Comparison of ENCODE assay signal across 22 cellular contexts in genomic region chr10:129655679-129656031, GRCh38.
"Had no signal": no experiment of that assay in that cellular context is flagged by ENCODE, and none has a peak within 500 bp of the region (broad histone marks: within the 10 kb centered on the region; RNA-seq: fewer than 3 reads in every experiment).

No MANE protein-coding gene starts in this region.

- H3K9ac ChIP-seq: KMS-11 had no signal

- H3K9me3 ChIP-seq: SJSA1 had no signal

- H3K36me3 ChIP-seq: SJSA1 had no signal

- H3K4me2 ChIP-seq: KMS-11 had no signal

- H3K27ac ChIP-seq: HL-60, KMS-11, SJSA1, SK-N-MC had no signal

- DNase-seq: MM.1S, NCI-H1092 treated with DMSO at 0.1 percent for 48 hours, NCI-H1436, NCI-H187, NCI-H2029, NCI-H2081 treated with DMSO at 0.1 percent for 48 hours, NCI-H2171, NCI-H226, NCI-H446, NCI-H510A, NCI-H524 treated with DMSO at 0.1 percent for 48 hours, NCI-H69, NCI-H774, Right ventricle myocardium superior, RPMI8226, SIG-M5 had no signal

- H3K4me1 ChIP-seq: SJSA1 had no signal

- H3K4me3 ChIP-seq: SJSA1, SK-N-MC had no signal

- FAIRE-seq: HTR-8/SVneo, RCC 7860 had no signal

- H3K27me3 ChIP-seq: SJSA1 had no signal
